ENCODE assay signal across 15 cellular contexts in genomic region chr19:28456264-28456663, GRCh38.
"Had no signal": no experiment of that assay in that cellular context is flagged by ENCODE, and none has a peak within 500 bp of the region (broad histone marks: within the 10 kb centered on the region; RNA-seq: fewer than 3 reads in every experiment).

No MANE protein-coding gene starts in this region.

- H3K36me3 Mint-ChIP-seq: brain had no signal

- H3K4me3 Mint-ChIP-seq: brain, neural crest cell had no signal

- ATAC-seq: gastroesophageal sphincter; naive thymus-derived CD4-positive, alpha-beta T cell had no signal

- H3K9me3 Mint-ChIP-seq: brain, neural crest cell had no signal

- DNase-seq: activated CD4-positive, alpha-beta T cell treated with anti-CD3 and anti-CD28 coated beads for 4 hours; activated gamma-delta T cell; activated naive CD4-positive, alpha-beta T cell treated with anti-CD3 and anti-CD28 coated beads, Interleukin-2, amount 50 U/mL, for 16 hours; aorta; head of caudate nucleus; hypothalamus; left ventricle myocardium inferior; naive thymus-derived CD4-positive, alpha-beta T cell; retina; stimulated activated naive CD4-positive, alpha-beta T cell treated with Interleukin-2 at 50 U/mL for 16 hours; SW 1271; tibial artery had no signal
